Comparison of ENCODE assay signal across 12 cellular contexts in the genomic region with DNA sequence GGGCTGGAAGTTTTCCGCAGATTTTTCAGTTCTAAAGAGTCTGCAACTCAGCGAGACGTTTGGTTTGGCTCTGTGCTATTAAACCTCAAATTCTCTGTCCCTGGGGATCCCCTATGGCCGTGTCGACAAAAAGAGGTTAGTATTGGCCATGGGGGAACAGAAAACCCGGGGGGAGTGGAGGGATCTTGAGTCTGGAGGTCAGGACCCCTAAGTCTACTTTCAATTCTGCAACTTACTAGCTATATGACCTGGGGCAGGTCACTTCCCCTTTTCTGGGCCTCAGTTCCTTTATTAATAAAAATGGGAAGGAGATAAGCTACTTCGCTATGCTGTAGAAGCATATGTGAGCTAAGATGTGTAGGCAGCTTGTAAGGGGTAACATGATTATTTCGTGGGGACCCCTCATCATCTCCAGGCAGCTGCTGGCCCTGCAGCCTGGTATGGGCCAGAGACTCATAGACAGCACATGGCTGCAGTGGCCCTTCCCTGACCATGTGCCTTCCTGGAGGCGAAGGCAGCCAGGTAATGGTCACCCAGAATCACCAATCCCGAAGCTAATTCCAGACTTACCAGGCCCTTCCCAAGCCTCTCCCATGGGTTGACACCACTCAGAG. TPM values are rescaled to one million over a fixed set of nuclear protein-coding genes. Genes with fewer than 3 reads are reported as not detected.
A peak's percentile ranks its signal among the peaks of the same experiment; 100 is the strongest.
DNase-seq lines count a peak whose midpoint lies in the region; ATAC-seq, FAIRE-seq and TF ChIP-seq lines count a peak whose summit lies in the region.
"Had no signal": no experiment of that assay in that cellular context is flagged by ENCODE, and none has a peak within 500 bp of the region (broad histone marks: within the 10 kb centered on the region; RNA-seq: fewer than 3 reads in every experiment).

No MANE protein-coding gene starts in this region.

- H3K27me3 ChIP-seq in Peyer's patch (no peaks in the 10 kb centered on the region), transverse colon (no peaks in the 10 kb centered on the region)
- H3K27me3 ChIP-seq: right lobe of liver, tibial nerve had no signal

- H3K27ac Mint-ChIP-seq in activated naive CD8-positive, alpha-beta T cell, result peak overlapping the region; percentile 22
- H3K27ac Mint-ChIP-seq in activated naive CD8-positive, alpha-beta T cell treated with anti-CD3 and anti-CD28 coated beads, Interleukin-2, amount 50 U/mL, for 24 hours, result no peak overlapping the region
- H3K27ac Mint-ChIP-seq in osteocyte (ENCODE audit: unreplicated experiment), result no peak overlapping the region
- H3K27ac Mint-ChIP-seq in stimulated activated naive CD8-positive, alpha-beta T cell treated with anti-CD3 and anti-CD28 coated beads, Interleukin-15, amount 100 ng/mL, for 72 hours, result no peak overlapping the region

- no peak for FAIRE-seq in urothelium cell line (lab: Jason Lieb, UNC)

- no peaks in the 10 kb centered on the region for H3K36me3 ChIP-seq in Peyer's patch
- no peaks in the 10 kb centered on the region for H3K36me3 ChIP-seq in transverse colon
- H3K36me3 ChIP-seq: HAP-1, right lobe of liver, tibial nerve had no signal

- in situ Hi-C loops in transverse colon (cut with MboI; ENCODE audit: low pct_ligation_motif_present in 1 of 4, low pct_unique_long_range_greater_than_20kb in 1 of 4, low sequenced_read_pairs in 3 of 4), result no loop called here

- TF ChIP-seq POLR2A in Peyer's patch (IDR thresholded peaks at IDR 0.05) (no peak), transverse colon (IDR thresholded peaks at IDR 0.05) (no peak)

- H3K27me3 Mint-ChIP-seq in activated naive CD8-positive, alpha-beta T cell, result no peaks in the 10 kb centered on the region
- H3K27me3 Mint-ChIP-seq in activated naive CD8-positive, alpha-beta T cell treated with anti-CD3 and anti-CD28 coated beads, Interleukin-2, amount 50 U/mL, for 24 hours, result no peaks in the 10 kb centered on the region
- H3K27me3 Mint-ChIP-seq in osteocyte (ENCODE audit: unreplicated experiment), result peaks cover 12% of the 10 kb centered on the region
- H3K27me3 Mint-ChIP-seq in stimulated activated naive CD8-positive, alpha-beta T cell treated with anti-CD3 and anti-CD28 coated beads, Interleukin-15, amount 100 ng/mL, for 72 hours, result no peaks in the 10 kb centered on the region

- intact Hi-C loops in transverse colon (cut with DNase I; ENCODE audit: low total_unique reads), result loop anchor here (5.0 kb wide), 1 partner anchor 1315 kb away; no protein-coding TSS in a partner anchor

- H3K4me1 ChIP-seq in Peyer's patch, result peaks cover 0 to 62% (median 31%) of the 10 kb centered on the region in 4 donors
- H3K4me1 ChIP-seq in transverse colon, result peaks cover 13 to 56% (median 33%) of the 10 kb centered on the region in 4 donors
- H3K4me1 ChIP-seq: HAP-1, right lobe of liver had no signal

- TF ChIP-seq CTCF in Peyer's patch (IDR thresholded peaks at IDR 0.05) (no peak), transverse colon (IDR thresholded peaks at IDR 0.05) (no peak), osteocyte (IDR thresholded peaks at IDR 0.05) (no peak)

- 40 to 66% methylated on average over 6 to 10 of the region's 10 CpGs for WGBS in transverse colon (ENCODE audit: low coverage in 1 of 2), 2 donors

- H3K36me3 Mint-ChIP-seq in activated naive CD8-positive, alpha-beta T cell, result no peaks in the 10 kb centered on the region
- H3K36me3 Mint-ChIP-seq in activated naive CD8-positive, alpha-beta T cell treated with anti-CD3 and anti-CD28 coated beads, Interleukin-2, amount 50 U/mL, for 24 hours (ENCODE audit: low read depth), result no peaks in the 10 kb centered on the region
- no peaks in the 10 kb centered on the region for H3K36me3 Mint-ChIP-seq in osteocyte (ENCODE audit: unreplicated experiment)

- TF ChIP-seq EP300 in transverse colon (IDR thresholded peaks at IDR 0.05; ENCODE audit: low read depth), result no peak

- no peak overlapping the region for H3K4me3 ChIP-seq in Peyer's patch
- H3K4me3 ChIP-seq in transverse colon, result no peak overlapping the region
- H3K4me3 ChIP-seq: HAP-1, right lobe of liver, tibial nerve had no signal

- ATAC-seq in activated naive CD8-positive, alpha-beta T cell treated with anti-CD3 and anti-CD28 coated beads, Interleukin-2, amount 50 U/mL, for 24 hours, result no peak
- ATAC-seq in HG03045 (IDR thresholded peaks at IDR 0.05; ENCODE audit: unreplicated experiment), result peak; percentile 24
- no peak for ATAC-seq in stimulated activated naive CD8-positive, alpha-beta T cell treated with anti-CD3 and anti-CD28 coated beads, Interleukin-15, amount 100 ng/mL, for 72 hours

- H3K9me3 Mint-ChIP-seq in activated naive CD8-positive, alpha-beta T cell (ENCODE audit: low read depth), result peaks cover 6% of the 10 kb centered on the region
- H3K9me3 Mint-ChIP-seq in activated naive CD8-positive, alpha-beta T cell treated with anti-CD3 and anti-CD28 coated beads, Interleukin-2, amount 50 U/mL, for 24 hours, result no peaks in the 10 kb centered on the region
- peaks cover 5% of the 10 kb centered on the region for H3K9me3 Mint-ChIP-seq in osteocyte (ENCODE audit: unreplicated experiment)
- H3K9me3 Mint-ChIP-seq in stimulated activated naive CD8-positive, alpha-beta T cell treated with anti-CD3 and anti-CD28 coated beads, Interleukin-15, amount 100 ng/mL, for 72 hours, result peaks cover 13 to 17% of the 10 kb centered on the region in 2 donors

- H3K4me1 Mint-ChIP-seq in activated naive CD8-positive, alpha-beta T cell (ENCODE audit: low read depth), result peaks cover 63% of the 10 kb centered on the region
- peaks cover 86% of the 10 kb centered on the region for H3K4me1 Mint-ChIP-seq in activated naive CD8-positive, alpha-beta T cell treated with anti-CD3 and anti-CD28 coated beads, Interleukin-2, amount 50 U/mL, for 24 hours
- H3K4me1 Mint-ChIP-seq in osteocyte (ENCODE audit: unreplicated experiment), result peaks cover 24% of the 10 kb centered on the region
- H3K4me1 Mint-ChIP-seq in stimulated activated naive CD8-positive, alpha-beta T cell treated with anti-CD3 and anti-CD28 coated beads, Interleukin-15, amount 100 ng/mL, for 72 hours, result peaks cover 100% of the 10 kb centered on the region

- no peak for DNase-seq in activated naive CD8-positive, alpha-beta T cell treated with anti-CD3 and anti-CD28 coated beads, Interleukin-2, amount 50 U/mL, for 24 hours
- DNase-seq in Peyer's patch (peak in 2 of 3 donors; percentile 73 to 74), transverse colon (peak; percentile 31), urothelium cell line (ENCODE audit: low spot score) (no peak), osteocyte (ENCODE audit: extremely low spot score, unreplicated experiment) (no peak)
- no peak for DNase-seq in stimulated activated naive CD8-positive, alpha-beta T cell treated with anti-CD3 and anti-CD28 coated beads, Interleukin-15, amount 100 ng/mL, for 72 hours
- DNase-seq: activated gamma-delta T cell, right lobe of liver had no signal

- no peak overlapping the region for H3K4me3 Mint-ChIP-seq in activated naive CD8-positive, alpha-beta T cell
- no peak overlapping the region for H3K4me3 Mint-ChIP-seq in activated naive CD8-positive, alpha-beta T cell treated with anti-CD3 and anti-CD28 coated beads, Interleukin-2, amount 50 U/mL, for 24 hours
- H3K4me3 Mint-ChIP-seq in osteocyte (ENCODE audit: unreplicated experiment), result no peak overlapping the region
- H3K4me3 Mint-ChIP-seq in stimulated activated naive CD8-positive, alpha-beta T cell treated with anti-CD3 and anti-CD28 coated beads, Interleukin-15, amount 100 ng/mL, for 72 hours, result no peak overlapping the region

- H3K27ac ChIP-seq in Peyer's patch (peak overlapping the region; percentile 16 to 86 (median 80)), transverse colon (peak overlapping the region; percentile 1 to 91 (median 56))
- H3K27ac ChIP-seq: right lobe of liver, tibial nerve had no signal

- H3K9me3 ChIP-seq in Peyer's patch, result no peaks in the 10 kb centered on the region
- no peaks in the 10 kb centered on the region for H3K9me3 ChIP-seq in transverse colon
- H3K9me3 ChIP-seq: HAP-1, right lobe of liver, tibial nerve had no signal

RNA-seq across cellular contexts. Expression of a gene that starts 8.6 kb away (rescaled TPM):
- 10 to 100 TPM in 1 of 4 donors, 1 to 10 TPM in 3; 3.2 to 32.2 (median 5.4) TPM for total RNA-seq in Peyer's patch
- total RNA-seq in transverse colon, result 10 to 100 TPM; 22.1 to 35.8 (median 27.9) TPM
- total RNA-seq in osteocyte, result 0.34 and 0.38 TPM in 2 replicates

RNA-seq across cellular contexts. Expression of a gene that starts 29.4 kb away (rescaled TPM):
- total RNA-seq in Peyer's patch (not detected), transverse colon (not detected), osteocyte (not detected in 2 replicates)
- total RNA-seq: right lobe of liver, tibial nerve had no signal

RNA-seq across cellular contexts. Expression of a gene that starts 40.6 kb away (rescaled TPM):
- total RNA-seq in Peyer's patch, result not detected
- not detected for total RNA-seq in transverse colon
- not detected in 2 replicates for total RNA-seq in osteocyte
- total RNA-seq: right lobe of liver, tibial nerve had no signal

RNA-seq across cellular contexts. Expression of a gene that starts 58.4 kb away (rescaled TPM):
- total RNA-seq in Peyer's patch (1 to 10 TPM in 3 of 4 donors, not detected in 1; 3.4 to 4.9 (median 3.6) TPM), transverse colon (1 to 10 TPM in 2 of 4 donors, not detected in 2; 2.6 to 2.7 TPM), osteocyte (1.3 TPM in 2 replicates)

Comparison
In these comparisons a context has a peak if more than half of its experiments do, and no peak if none do; other contexts are left out.
1. DNase-seq: peak in Peyer's patch (2 of 3) and transverse colon (single experiment); none in activated naive CD8-positive, alpha-beta T cell treated with anti-CD3 and anti-CD28 coated beads, Interleukin-2, amount 50 U/mL, for 24 hours (single experiment), urothelium cell line (single experiment), osteocyte (single experiment) and stimulated activated naive CD8-positive, alpha-beta T cell treated with anti-CD3 and anti-CD28 coated beads, Interleukin-15, amount 100 ng/mL, for 72 hours (0 of 2).